ENCODE assay signal across 1 cellular context in the genomic region with DNA sequence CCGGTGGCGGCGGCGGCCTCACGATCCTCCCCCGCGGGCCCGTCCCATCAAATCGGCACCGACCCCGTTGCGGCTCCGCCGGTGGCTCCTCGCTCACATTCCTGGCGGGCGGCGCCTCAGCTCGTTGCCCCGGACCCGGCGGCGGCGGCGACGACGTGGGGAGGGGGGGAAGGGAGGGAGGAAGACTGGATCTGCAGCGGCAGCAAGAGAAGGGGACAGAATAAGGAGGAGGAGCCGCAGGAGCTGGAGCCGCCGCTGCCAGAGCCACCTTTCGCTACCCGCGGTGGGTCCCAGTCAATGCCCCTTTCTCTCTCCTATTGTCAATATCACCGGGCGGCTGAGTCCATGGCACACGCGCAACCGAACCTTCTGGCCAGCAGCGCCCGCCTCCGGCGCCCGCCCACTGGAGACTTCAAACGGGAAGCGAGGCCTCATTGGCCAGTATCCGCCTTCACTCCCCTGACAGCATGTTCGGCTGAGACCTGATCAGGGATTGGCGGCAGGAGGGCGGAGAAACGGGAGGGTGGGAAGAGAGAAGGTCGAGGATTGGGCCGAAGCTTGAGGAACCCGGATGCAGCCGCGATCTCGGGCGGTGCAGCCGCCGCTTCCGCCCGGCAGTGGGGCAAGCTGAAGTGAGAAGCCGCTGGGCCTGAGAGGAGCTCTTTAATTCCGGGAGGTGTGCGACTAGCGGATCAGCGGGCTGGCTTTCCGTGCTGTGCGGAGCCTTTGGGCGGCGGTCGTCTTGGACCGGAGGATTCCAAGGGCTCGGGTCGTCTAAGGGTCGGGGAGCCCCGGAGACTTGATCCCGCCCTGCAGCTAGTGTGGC.
TF ChIP-seq lines count a peak whose summit lies in the region.

A gene (minus strand): TSS at position 378 of the 826 bp plus-strand sequence. CDS start 3,692 bp downstream, outside the sequence.

TF ChIP-seq in HepG2, 621 proteins besides CTCF, POLR2A, EP300 and RAD21 (continued from another document and continues in another):
- TF ChIP-seq, protein P1, sequence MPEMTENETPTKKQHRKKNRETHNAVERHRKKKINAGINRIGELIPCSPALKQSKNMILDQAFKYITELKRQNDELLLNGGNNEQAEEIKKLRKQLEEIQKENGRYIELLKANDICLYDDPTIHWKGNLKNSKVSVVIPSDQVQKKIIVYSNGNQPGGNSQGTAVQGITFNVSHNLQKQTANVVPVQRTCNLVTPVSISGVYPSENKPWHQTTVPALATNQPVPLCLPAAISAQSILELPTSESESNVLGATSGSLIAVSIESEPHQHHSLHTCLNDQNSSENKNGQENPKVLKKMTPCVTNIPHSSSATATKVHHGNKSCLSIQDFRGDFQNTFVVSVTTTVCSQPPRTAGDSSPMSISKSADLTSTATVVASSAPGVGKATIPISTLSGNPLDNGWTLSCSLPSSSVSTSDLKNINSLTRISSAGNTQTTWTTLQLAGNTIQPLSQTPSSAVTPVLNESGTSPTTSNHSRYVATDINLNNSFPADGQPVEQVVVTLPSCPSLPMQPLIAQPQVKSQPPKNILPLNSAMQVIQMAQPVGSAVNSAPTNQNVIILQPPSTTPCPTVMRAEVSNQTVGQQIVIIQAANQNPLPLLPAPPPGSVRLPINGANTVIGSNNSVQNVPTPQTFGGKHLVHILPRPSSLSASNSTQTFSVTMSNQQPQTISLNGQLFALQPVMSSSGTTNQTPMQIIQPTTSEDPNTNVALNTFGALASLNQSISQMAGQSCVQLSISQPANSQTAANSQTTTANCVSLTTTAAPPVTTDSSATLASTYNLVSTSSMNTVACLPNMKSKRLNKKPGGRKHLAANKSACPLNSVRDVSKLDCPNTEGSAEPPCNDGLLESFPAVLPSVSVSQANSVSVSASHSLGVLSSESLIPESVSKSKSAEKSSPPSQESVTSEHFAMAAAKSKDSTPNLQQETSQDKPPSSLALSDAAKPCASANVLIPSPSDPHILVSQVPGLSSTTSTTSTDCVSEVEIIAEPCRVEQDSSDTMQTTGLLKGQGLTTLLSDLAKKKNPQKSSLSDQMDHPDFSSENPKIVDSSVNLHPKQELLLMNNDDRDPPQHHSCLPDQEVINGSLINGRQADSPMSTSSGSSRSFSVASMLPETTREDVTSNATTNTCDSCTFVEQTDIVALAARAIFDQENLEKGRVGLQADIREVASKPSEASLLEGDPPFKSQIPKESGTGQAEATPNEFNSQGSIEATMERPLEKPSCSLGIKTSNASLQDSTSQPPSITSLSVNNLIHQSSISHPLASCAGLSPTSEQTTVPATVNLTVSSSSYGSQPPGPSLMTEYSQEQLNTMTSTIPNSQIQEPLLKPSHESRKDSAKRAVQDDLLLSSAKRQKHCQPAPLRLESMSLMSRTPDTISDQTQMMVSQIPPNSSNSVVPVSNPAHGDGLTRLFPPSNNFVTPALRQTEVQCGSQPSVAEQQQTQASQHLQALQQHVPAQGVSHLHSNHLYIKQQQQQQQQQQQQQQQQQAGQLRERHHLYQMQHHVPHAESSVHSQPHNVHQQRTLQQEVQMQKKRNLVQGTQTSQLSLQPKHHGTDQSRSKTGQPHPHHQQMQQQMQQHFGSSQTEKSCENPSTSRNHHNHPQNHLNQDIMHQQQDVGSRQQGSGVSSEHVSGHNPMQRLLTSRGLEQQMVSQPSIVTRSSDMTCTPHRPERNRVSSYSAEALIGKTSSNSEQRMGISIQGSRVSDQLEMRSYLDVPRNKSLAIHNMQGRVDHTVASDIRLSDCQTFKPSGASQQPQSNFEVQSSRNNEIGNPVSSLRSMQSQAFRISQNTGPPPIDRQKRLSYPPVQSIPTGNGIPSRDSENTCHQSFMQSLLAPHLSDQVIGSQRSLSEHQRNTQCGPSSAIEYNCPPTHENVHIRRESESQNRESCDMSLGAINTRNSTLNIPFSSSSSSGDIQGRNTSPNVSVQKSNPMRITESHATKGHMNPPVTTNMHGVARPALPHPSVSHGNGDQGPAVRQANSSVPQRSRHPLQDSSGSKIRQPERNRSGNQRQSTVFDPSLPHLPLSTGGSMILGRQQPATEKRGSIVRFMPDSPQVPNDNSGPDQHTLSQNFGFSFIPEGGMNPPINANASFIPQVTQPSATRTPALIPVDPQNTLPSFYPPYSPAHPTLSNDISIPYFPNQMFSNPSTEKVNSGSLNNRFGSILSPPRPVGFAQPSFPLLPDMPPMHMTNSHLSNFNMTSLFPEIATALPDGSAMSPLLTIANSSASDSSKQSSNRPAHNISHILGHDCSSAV (CRISPR knock-in tag; IDR thresholded peaks at IDR 0.05; ENCODE audit: borderline replicate concordance), result no peak
- no peak for TF ChIP-seq MTF1 (CRISPR knock-in tag; IDR thresholded peaks at IDR 0.05)
- TF ChIP-seq, protein P2, sequence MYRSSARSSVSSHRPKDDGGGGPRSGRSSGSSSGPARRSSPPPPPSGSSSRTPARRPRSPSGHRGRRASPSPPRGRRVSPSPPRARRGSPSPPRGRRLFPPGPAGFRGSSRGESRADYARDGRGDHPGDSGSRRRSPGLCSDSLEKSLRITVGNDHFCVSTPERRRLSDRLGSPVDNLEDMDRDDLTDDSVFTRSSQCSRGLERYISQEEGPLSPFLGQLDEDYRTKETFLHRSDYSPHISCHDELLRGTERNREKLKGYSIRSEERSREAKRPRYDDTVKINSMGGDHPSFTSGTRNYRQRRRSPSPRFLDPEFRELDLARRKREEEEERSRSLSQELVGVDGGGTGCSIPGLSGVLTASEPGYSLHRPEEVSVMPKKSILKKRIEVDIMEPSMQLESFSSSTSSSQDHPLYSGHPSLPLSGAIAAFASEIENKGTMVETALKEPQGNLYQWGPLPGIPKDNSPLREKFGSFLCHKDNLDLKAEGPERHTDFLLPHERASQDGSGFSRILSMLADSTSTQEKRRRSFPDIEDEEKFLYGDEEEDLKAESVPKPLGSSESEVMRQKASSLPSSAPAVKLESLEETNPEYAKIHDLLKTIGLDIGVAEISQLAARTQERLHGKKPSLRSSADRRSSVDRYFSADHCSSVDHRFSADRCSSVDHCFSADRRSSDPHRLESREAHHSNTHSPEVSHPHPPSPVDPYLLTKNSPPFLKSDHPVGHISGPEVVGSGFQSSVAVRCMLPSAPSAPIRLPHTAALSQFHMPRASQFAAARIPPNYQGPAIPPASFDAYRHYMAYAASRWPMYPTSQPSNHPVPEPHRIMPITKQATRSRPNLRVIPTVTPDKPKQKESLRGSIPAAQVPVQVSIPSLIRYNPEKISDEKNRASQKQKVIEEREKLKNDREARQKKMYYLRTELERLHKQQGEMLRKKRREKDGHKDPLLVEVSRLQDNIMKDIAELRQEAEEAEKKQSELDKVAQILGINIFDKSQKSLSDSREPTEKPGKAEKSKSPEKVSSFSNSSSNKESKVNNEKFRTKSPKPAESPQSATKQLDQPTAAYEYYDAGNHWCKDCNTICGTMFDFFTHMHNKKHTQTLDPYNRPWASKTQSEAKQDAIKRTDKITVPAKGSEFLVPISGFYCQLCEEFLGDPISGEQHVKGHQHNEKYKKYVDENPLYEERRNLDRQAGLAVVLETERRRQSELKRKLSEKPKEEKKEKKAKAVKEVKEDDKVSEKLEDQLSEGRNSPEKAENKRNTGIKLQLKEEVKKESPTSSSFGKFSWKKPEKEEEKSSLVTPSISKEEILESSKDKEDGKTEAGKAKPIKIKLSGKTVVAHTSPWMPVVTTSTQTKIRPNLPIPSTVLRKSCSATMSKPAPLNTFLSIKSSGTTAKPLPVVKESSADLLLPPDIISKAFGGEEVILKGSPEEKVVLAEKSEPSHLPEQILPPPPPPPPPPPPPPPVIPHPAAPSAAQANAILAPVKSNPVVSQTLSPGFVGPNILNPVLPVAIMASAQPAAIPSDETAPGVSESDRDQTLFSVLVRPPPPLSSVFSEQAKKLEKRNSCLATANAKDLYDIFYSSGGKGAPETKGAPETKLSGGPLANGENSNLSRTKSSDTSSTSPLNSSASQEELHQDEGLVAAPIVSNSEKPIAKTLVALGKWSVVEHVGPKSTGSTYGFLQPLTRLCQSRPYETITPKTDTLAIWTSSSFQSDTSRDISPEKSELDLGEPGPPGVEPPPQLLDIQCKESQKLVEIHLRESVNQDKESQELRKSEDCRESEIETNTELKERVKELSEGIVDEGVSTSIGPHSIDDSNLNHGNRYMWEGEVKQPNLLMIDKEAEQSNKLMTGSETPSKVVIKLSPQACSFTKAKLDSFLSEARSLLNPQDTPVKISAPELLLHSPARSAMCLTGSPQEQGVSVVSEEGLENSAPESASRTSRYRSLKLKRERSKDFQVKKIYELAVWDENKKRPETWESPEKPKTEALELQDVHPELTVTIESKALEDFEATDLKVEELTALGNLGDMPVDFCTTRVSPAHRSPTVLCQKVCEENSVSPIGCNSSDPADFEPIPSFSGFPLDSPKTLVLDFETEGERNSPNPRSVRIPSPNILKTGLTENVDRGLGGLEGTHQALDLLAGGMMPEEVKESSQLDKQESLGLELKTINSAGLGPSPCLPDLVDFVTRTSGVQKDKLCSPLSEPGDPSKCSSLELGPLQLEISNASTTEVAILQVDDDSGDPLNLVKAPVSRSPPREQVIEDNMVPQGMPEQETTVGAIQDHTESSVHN (CRISPR knock-in tag; IDR thresholded peaks at IDR 0.05), result no peak
- no peak for TF ChIP-seq ZNF33B (CRISPR knock-in tag; IDR thresholded peaks at IDR 0.05)
- TF ChIP-seq MEF2D (CRISPR knock-in tag; IDR thresholded peaks at IDR 0.05), result peak; percentile 3; the same call in 1 of the 2 replicates
- no peak for TF ChIP-seq ZNF17 (CRISPR knock-in tag; IDR thresholded peaks at IDR 0.05)
- TF ChIP-seq, protein P3, sequence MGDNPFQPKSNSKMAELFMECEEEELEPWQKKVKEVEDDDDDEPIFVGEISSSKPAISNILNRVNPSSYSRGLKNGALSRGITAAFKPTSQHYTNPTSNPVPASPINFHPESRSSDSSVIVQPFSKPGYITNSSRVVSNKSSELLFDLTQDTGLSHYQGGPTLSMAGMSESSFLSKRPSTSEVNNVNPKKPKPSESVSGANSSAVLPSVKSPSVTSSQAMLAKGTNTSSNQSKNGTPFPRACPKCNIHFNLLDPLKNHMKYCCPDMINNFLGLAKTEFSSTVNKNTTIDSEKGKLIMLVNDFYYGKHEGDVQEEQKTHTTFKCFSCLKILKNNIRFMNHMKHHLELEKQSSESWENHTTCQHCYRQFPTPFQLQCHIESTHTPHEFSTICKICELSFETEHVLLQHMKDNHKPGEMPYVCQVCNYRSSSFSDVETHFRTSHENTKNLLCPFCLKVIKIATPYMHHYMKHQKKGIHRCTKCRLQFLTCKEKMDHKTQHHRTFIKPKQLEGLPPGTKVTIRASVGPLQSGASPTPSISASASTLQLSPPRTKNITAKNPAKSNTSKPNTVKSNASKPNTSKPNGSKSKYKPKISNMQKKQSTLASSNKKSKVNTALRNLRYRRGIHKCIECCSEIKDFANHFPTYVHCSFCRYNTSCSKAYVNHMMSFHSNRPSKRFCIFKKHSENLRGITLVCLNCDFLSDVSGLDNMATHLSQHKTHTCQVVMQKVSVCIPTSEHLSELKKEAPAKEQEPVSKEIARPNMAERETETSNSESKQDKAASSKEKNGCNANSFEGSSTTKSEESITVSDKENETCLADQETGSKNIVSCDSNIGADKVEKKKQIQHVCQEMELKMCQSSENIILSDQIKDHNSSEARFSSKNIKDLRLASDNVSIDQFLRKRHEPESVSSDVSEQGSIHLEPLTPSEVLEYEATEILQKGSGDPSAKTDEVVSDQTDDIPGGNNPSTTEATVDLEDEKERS (CRISPR knock-in tag; IDR thresholded peaks at IDR 0.05), result 0 out of 2 replicates have a peak, but pooled peaks have one; percentile 20
- peak; percentile 71; the same call in 1 of the 2 replicates for TF ChIP-seq BORCS8-MEF2B (CRISPR knock-in tag; IDR thresholded peaks at IDR 0.05)
- TF ChIP-seq, protein P4, sequence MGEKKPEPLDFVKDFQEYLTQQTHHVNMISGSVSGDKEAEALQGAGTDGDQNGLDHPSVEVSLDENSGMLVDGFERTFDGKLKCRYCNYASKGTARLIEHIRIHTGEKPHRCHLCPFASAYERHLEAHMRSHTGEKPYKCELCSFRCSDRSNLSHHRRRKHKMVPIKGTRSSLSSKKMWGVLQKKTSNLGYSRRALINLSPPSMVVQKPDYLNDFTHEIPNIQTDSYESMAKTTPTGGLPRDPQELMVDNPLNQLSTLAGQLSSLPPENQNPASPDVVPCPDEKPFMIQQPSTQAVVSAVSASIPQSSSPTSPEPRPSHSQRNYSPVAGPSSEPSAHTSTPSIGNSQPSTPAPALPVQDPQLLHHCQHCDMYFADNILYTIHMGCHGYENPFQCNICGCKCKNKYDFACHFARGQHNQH (CRISPR knock-in tag; IDR thresholded peaks at IDR 0.05), result no peak
- TF ChIP-seq ZFP41 (CRISPR knock-in tag; IDR thresholded peaks at IDR 0.05; ENCODE audit: borderline replicate concordance), result no peak
- TF ChIP-seq HNRNPLL (IDR thresholded peaks at IDR 0.05; ENCODE audit: low read depth, low read length, poor library complexity, severe bottlenecking), result peak; percentile 88
- TF ChIP-seq KLF11 (CRISPR knock-in tag; IDR thresholded peaks at IDR 0.05), result 0 out of 2 replicates have a peak, but pooled peaks have one; percentile 17
- no peak for TF ChIP-seq CCAR2 (optimal IDR thresholded peaks at IDR 0.05; ENCODE audit: low read depth, low read length)
- TF ChIP-seq, protein P5, sequence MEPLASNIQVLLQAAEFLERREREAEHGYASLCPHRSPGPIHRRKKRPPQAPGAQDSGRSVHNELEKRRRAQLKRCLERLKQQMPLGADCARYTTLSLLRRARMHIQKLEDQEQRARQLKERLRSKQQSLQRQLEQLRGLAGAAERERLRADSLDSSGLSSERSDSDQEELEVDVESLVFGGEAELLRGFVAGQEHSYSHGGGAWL (CRISPR knock-in tag; IDR thresholded peaks at IDR 0.05), result peak; percentile 29; the same call in 1 of the 2 replicates
- TF ChIP-seq SAFB2 (CRISPR knock-in tag; IDR thresholded peaks at IDR 0.05; ENCODE audit: borderline replicate concordance, low read depth), result peak; percentile 27; the same call in 1 of the 2 replicates
- TF ChIP-seq, protein P6, sequence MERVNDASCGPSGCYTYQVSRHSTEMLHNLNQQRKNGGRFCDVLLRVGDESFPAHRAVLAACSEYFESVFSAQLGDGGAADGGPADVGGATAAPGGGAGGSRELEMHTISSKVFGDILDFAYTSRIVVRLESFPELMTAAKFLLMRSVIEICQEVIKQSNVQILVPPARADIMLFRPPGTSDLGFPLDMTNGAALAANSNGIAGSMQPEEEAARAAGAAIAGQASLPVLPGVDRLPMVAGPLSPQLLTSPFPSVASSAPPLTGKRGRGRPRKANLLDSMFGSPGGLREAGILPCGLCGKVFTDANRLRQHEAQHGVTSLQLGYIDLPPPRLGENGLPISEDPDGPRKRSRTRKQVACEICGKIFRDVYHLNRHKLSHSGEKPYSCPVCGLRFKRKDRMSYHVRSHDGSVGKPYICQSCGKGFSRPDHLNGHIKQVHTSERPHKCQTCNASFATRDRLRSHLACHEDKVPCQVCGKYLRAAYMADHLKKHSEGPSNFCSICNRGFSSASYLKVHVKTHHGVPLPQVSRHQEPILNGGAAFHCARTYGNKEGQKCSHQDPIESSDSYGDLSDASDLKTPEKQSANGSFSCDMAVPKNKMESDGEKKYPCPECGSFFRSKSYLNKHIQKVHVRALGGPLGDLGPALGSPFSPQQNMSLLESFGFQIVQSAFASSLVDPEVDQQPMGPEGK (CRISPR knock-in tag; IDR thresholded peaks at IDR 0.05), result peak; percentile 8; the same call in 1 of the 2 replicates
- TF ChIP-seq HNRNPL (IDR thresholded peaks at IDR 0.05; ENCODE audit: low read depth, low read length), result peak; percentile 80
- peak; percentile 84; the same call in 1 of the 2 replicates for TF ChIP-seq ZNF790 (CRISPR knock-in tag; IDR thresholded peaks at IDR 0.05; ENCODE audit: borderline replicate concordance)
- TF ChIP-seq, protein P7, sequence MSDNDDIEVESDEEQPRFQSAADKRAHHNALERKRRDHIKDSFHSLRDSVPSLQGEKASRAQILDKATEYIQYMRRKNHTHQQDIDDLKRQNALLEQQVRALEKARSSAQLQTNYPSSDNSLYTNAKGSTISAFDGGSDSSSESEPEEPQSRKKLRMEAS (IDR thresholded peaks at IDR 0.05), result peak; percentile 45
- no peak; the same call in 1 of the 2 replicates for TF ChIP-seq ZBTB20 (CRISPR knock-in tag; IDR thresholded peaks at IDR 0.05; ENCODE audit: borderline replicate concordance, low read depth)
- peak; percentile 21; the same call in 1 of the 2 replicates for TF ChIP-seq ARNT2 (CRISPR knock-in tag; IDR thresholded peaks at IDR 0.05; ENCODE audit: low read depth)
